31 cellular contexts compared by ENCODE assay signal in the genomic region with DNA sequence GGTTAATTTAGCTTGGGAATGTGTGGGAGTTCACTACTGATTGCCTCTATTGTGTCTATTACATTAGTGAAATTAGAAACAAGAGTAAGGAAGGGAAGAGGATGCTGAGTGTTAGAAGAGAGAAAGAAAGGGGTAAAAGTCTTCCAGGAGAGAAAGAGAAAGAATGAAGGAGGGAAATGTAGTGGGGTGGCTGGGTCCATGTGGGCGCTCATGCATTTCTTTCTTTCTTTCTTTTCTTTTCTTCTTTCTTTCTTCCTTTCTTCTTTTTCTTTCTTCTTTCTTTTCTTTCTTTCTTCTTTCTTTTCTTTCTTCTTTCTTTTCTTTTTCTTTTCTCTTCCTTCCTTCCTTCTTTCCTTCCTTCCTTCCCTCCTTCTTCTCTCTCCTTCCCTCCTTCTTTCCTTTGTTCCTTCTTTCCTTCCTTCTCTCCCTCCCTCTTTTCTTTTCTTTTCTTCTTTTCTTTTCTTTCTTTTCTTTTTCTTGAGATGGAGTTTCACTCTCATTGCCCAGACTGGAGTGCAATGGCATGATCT. TPM values are rescaled to one million over a fixed set of nuclear protein-coding genes. Genes with fewer than 3 reads are reported as not detected.
"Had no signal": no experiment of that assay in that cellular context is flagged by ENCODE, and none has a peak within 500 bp of the region (broad histone marks: within the 10 kb centered on the region; RNA-seq: fewer than 3 reads in every experiment).

No MANE protein-coding gene starts in this region.

- H3K4me1 Mint-ChIP-seq: natural killer cell; nephron; neural crest cell; stimulated activated memory B cell treated with anti-CD40 and anti-IgM and Interleukin-4, amounts not matched to agents 10 μg/mL and 1 μg/mL and 100 μg/mL, for 72 hours; stimulated activated naive CD8-positive, alpha-beta T cell treated with anti-CD3 and anti-CD28 coated beads, Interleukin-15, amount 100 ng/mL, for 72 hours had no signal

- H3K27me3 ChIP-seq: neutrophil, spleen, suprapubic skin, testis, tibial artery, transverse colon, upper lobe of right lung, uterus had no signal

- ATAC-seq: naive thymus-derived CD4-positive, alpha-beta T cell; natural killer cell; psoas muscle; right cardiac atrium; sciatic nerve; stimulated activated memory B cell treated with anti-CD40 and anti-IgM and Interleukin-4, amounts not matched to agents 10 μg/mL and 1 μg/mL and 100 μg/mL, for 72 hours; stimulated activated naive CD8-positive, alpha-beta T cell treated with anti-CD3 and anti-CD28 coated beads, Interleukin-15, amount 100 ng/mL, for 72 hours; stimulated activated naive CD8-positive, alpha-beta T cell treated with anti-CD3 and anti-CD28 coated beads, Interleukin-15, Interleukin-2, amounts not matched to agents 100 U/mL and 50 U/mL, for 24 hours; upper lobe of right lung had no signal

- H3K36me3 ChIP-seq: neutrophil, spleen, suprapubic skin, tibial artery, transverse colon, upper lobe of right lung, uterus had no signal

- H3K4me3 Mint-ChIP-seq: naive thymus-derived CD4-positive, alpha-beta T cell; natural killer cell; nephron; neural crest cell; stimulated activated memory B cell treated with anti-CD40 and anti-IgM and Interleukin-4, amounts not matched to agents 10 μg/mL and 1 μg/mL and 100 μg/mL, for 72 hours; stimulated activated naive CD8-positive, alpha-beta T cell treated with anti-CD3 and anti-CD28 coated beads, Interleukin-15, amount 100 ng/mL, for 72 hours; type B pancreatic cell had no signal

- H3K27ac Mint-ChIP-seq: natural killer cell; nephron; progenitor cell of endocrine pancreas; stimulated activated memory B cell treated with anti-CD40 and anti-IgM and Interleukin-4, amounts not matched to agents 10 μg/mL and 1 μg/mL and 100 μg/mL, for 72 hours; type B pancreatic cell had no signal

- DNase-seq: naive thymus-derived CD4-positive, alpha-beta T cell; natural killer cell; nucleus accumbens; psoas muscle; right cardiac atrium; spleen; stimulated activated CD4-positive, alpha-beta T cell treated with anti-CD3 and anti-CD28 coated beads, Interleukin-12 subunit alpha, Interleukin-12 subunit beta, amount 100 ng/mL, for 4 hours; stimulated activated CD4-positive, alpha-beta T cell treated with anti-CD3 and anti-CD28 coated beads, Interleukin-1b, Interleukin-23, amount 100 ng/mL, for 48 hours; stimulated activated CD4-positive, alpha-beta T cell treated with anti-CD3 and anti-CD28 coated beads, Interleukin-4, amount 100 ng/mL, for 1 hour; stimulated activated CD4-positive, alpha-beta T cell treated with anti-CD3 and anti-CD28 coated beads, Interleukin-4, amount 100 ng/mL, for 4 hours; stimulated activated CD8-positive, alpha-beta memory T cell treated with anti-CD3 and anti-CD28 coated beads, Interleukin-4, amount 100 ng/mL, for 48 hours; stimulated activated naive CD4-positive, alpha-beta T cell; stimulated activated naive CD8-positive, alpha-beta T cell treated with anti-CD3 and anti-CD28 coated beads, Interleukin-15, amount 100 ng/mL, for 72 hours; stimulated activated naive CD8-positive, alpha-beta T cell treated with anti-CD3 and anti-CD28 coated beads, Interleukin-15, Interleukin-2, amounts not matched to agents 100 U/mL and 50 U/mL, for 24 hours; substantia nigra; testis; tibial artery; transverse colon; uterus had no signal

- H3K4me1 ChIP-seq: parathyroid adenoma, psoas muscle, spleen, suprapubic skin, testis, tibial artery, transverse colon, upper lobe of right lung, uterus had no signal

- H3K9me3 Mint-ChIP-seq: natural killer cell; nephron; neural crest cell; stimulated activated memory B cell treated with anti-CD40 and anti-IgM and Interleukin-4, amounts not matched to agents 10 μg/mL and 1 μg/mL and 100 μg/mL, for 72 hours; stimulated activated naive CD8-positive, alpha-beta T cell treated with anti-CD3 and anti-CD28 coated beads, Interleukin-15, amount 100 ng/mL, for 72 hours; type B pancreatic cell had no signal

- H3K27ac ChIP-seq: neutrophil, parathyroid adenoma, psoas muscle, skin epidermis, spleen, suprapubic skin, testis, tibial artery, transverse colon, upper lobe of right lung, uterus had no signal

- H3K79me2 ChIP-seq: parathyroid adenoma had no signal

- H3K4me2 ChIP-seq: smooth muscle cell had no signal

- H3K9me3 ChIP-seq: neutrophil, psoas muscle, spleen, suprapubic skin, testis, tibial artery, transverse colon, upper lobe of right lung, uterus had no signal

- H3K36me3 Mint-ChIP-seq: natural killer cell; stimulated activated memory B cell treated with anti-CD40 and anti-IgM and Interleukin-4, amounts not matched to agents 10 μg/mL and 1 μg/mL and 100 μg/mL, for 72 hours; type B pancreatic cell had no signal

- H3K4me3 ChIP-seq: psoas muscle, skin epidermis, smooth muscle cell, spleen, suprapubic skin, testis, tibial artery, transverse colon, upper lobe of right lung, uterus had no signal

- H3K27me3 Mint-ChIP-seq: type B pancreatic cell had no signal

- H3K9ac ChIP-seq: parathyroid adenoma had no signal

- H2AFZ ChIP-seq: parathyroid adenoma had no signal

RNA-seq across cellular contexts. Expression of a gene that starts 16.2 kb away (rescaled TPM):
- total RNA-seq: psoas muscle, right cardiac atrium had no signal
- polyA plus RNA-seq: naive thymus-derived CD4-positive, alpha-beta T cell; psoas muscle had no signal

RNA-seq across cellular contexts. Expression of a gene that starts 50.4 kb away (rescaled TPM):
- polyA plus RNA-seq: naive thymus-derived CD4-positive, alpha-beta T cell had no signal
